In genomic region chr19:49817964-49818690, GRCh38 we compare ENCODE assay signal across 1 cellular context.
TF ChIP-seq lines count a peak whose summit lies in the region.

MED25 (plus strand) TSS chr19:49818289; CDS start chr19:49818342, 53 bp downstream.

TF ChIP-seq in K562, 482 proteins besides CTCF, POLR2A, EP300 and RAD21 (continued from another document and continues in another):
- TF ChIP-seq EP400 (IDR thresholded peaks at IDR 0.05) = peak; percentile 53; the same call in 1 of the 2 replicates
- TF ChIP-seq TAF7 (tag; IDR thresholded peaks at IDR 0.05) = no peak
- peak; percentile 81 to 88 for TF ChIP-seq MAZ (CRISPR knock-in tag; conservative IDR thresholded peaks at IDR 0.05 in 1 of 2, IDR thresholded peaks at IDR 0.05 in 1 of 2)
- TF ChIP-seq IRF1 (CRISPR knock-in tag; IDR thresholded peaks at IDR 0.05; ENCODE audit: borderline replicate concordance) = no peak
- TF ChIP-seq ZNF143 (CRISPR knock-in tag; IDR thresholded peaks at IDR 0.05) = peak; percentile 75
- TF ChIP-seq PATZ1 (CRISPR knock-in tag; IDR thresholded peaks at IDR 0.05; ENCODE audit: borderline replicate concordance) = no peak
- no peak for TF ChIP-seq MXD1 (CRISPR knock-in tag; IDR thresholded peaks at IDR 0.05; ENCODE audit: borderline replicate concordance, poor library complexity, severe bottlenecking)
- TF ChIP-seq XRCC3 (IDR thresholded peaks at IDR 0.05) = no peak
- no peak for TF ChIP-seq SFPQ (IDR thresholded peaks at IDR 0.05; ENCODE audit: low read depth, low read length)
- peak; percentile 78; the same call in 1 of the 2 replicates for TF ChIP-seq ZNF644 (tag; IDR thresholded peaks at IDR 0.05; ENCODE audit: low read depth)
- TF ChIP-seq ZKSCAN1 (IDR thresholded peaks at IDR 0.05; ENCODE audit: low read depth, low read length) = no peak
- TF ChIP-seq COPS2 (conservative IDR thresholded peaks at IDR 0.05) = no peak
- TF ChIP-seq KHSRP (IDR thresholded peaks at IDR 0.05) = no peak
- peak; percentile 68; the same call in 1 of the 2 replicates for TF ChIP-seq L3MBTL2 (IDR thresholded peaks at IDR 0.05)
- no peak for TF ChIP-seq NR2C2 (CRISPR knock-in tag; IDR thresholded peaks at IDR 0.05)
- peak; percentile 71 for TF ChIP-seq NR2C2 (tag; IDR thresholded peaks at IDR 0.05)
- TF ChIP-seq TCF7L2 (IDR thresholded peaks at IDR 0.05; ENCODE audit: low read depth, low read length) = no peak
- TF ChIP-seq CBFA2T3 (IDR thresholded peaks at IDR 0.05) = no peak
- TF ChIP-seq SUPT5H (IDR thresholded peaks at IDR 0.05) = peak; percentile 79
- no peak for TF ChIP-seq ZNF384 (IDR thresholded peaks at IDR 0.05; ENCODE audit: low read depth, low read length)
- TF ChIP-seq HDGF (IDR thresholded peaks at IDR 0.05) = no peak
- TF ChIP-seq SMAD3 (CRISPR knock-in tag; conservative IDR thresholded peaks at IDR 0.05) = peak; percentile 77; the same call in 1 of the 2 replicates
- TF ChIP-seq HDAC1 (IDR thresholded peaks at IDR 0.05) = peak in 1 of 2 experiments; percentile 26; a peak in 1 of 4 replicates
- no peak for TF ChIP-seq ZFP91 (CRISPR knock-in tag; IDR thresholded peaks at IDR 0.05)
- TF ChIP-seq FOXP4 (CRISPR knock-in tag; IDR thresholded peaks at IDR 0.05; ENCODE audit: borderline replicate concordance) = peak; percentile 38; the same call in 1 of the 2 replicates
- no peak for TF ChIP-seq ZNF778 (CRISPR knock-in tag; IDR thresholded peaks at IDR 0.05)
- TF ChIP-seq ZNF175 (CRISPR knock-in tag; IDR thresholded peaks at IDR 0.05; ENCODE audit: low read depth) = no peak
- TF ChIP-seq SP1 (CRISPR knock-in tag; IDR thresholded peaks at IDR 0.05) = peak; percentile 76
- peak; percentile 1 for TF ChIP-seq NEUROD1 (IDR thresholded peaks at IDR 0.05; ENCODE audit: borderline replicate concordance, low read depth, low read length, partially characterized antibody)
- peak; percentile 59 for TF ChIP-seq HMGN3 (IDR thresholded peaks at IDR 0.05; ENCODE audit: borderline replicate concordance, extremely low read depth, insufficient read length, low read depth, low read length)
- TF ChIP-seq CGGBP1 (CRISPR knock-in tag; IDR thresholded peaks at IDR 0.05) = 0 out of 2 replicates have a peak, but pooled peaks have one; percentile 32
- peak; percentile 84; the same call in 1 of the 2 replicates for TF ChIP-seq PHF8 (IDR thresholded peaks at IDR 0.05; ENCODE audit: borderline replicate concordance, low read length)
- peak; percentile 33; the same call in 1 of the 2 replicates for TF ChIP-seq MYBL2 (IDR thresholded peaks at IDR 0.05; ENCODE audit: low read depth)
- no peak for TF ChIP-seq MYBL2 (CRISPR knock-in tag; IDR thresholded peaks at IDR 0.05; ENCODE audit: borderline replicate concordance)
- peak; percentile 75 for TF ChIP-seq POLR2B (IDR thresholded peaks at IDR 0.05; ENCODE audit: low read depth, partially characterized antibody)
- 0 out of 2 replicates have a peak, but pooled peaks have one; percentile 6 for TF ChIP-seq SMARCA4 (IDR thresholded peaks at IDR 0.05)
- no peak for TF ChIP-seq NCOA6 (IDR thresholded peaks at IDR 0.05)
- no peak for TF ChIP-seq KLF16 (IDR thresholded peaks at IDR 0.05)
- TF ChIP-seq ELF4 (CRISPR knock-in tag; IDR thresholded peaks at IDR 0.05) = no peak
- TF ChIP-seq MNT (conservative IDR thresholded peaks at IDR 0.05) = peak; percentile 58
- TF ChIP-seq TFAP4 (CRISPR knock-in tag; IDR thresholded peaks at IDR 0.05; ENCODE audit: borderline replicate concordance) = peak; percentile 52
- peak in 1 of 2 experiments; percentile 96 for TF ChIP-seq NCOA2 (IDR thresholded peaks at IDR 0.05; ENCODE audit: partially characterized antibody in 2 of 2)
- TF ChIP-seq SIN3B (IDR thresholded peaks at IDR 0.05; ENCODE audit: low read depth) = peak; percentile 81
- TF ChIP-seq POLR3G (IDR thresholded peaks at IDR 0.05; ENCODE audit: extremely low read depth, insufficient read length, insufficient replicate concordance) = no peak
- no peak for TF ChIP-seq MLLT1 (IDR thresholded peaks at IDR 0.05)
- TF ChIP-seq ZNF830 (CRISPR knock-in tag; IDR thresholded peaks at IDR 0.05) = no peak
- no peak for TF ChIP-seq SETDB1 (IDR thresholded peaks at IDR 0.05; ENCODE audit: low read length)
- TF ChIP-seq PHB (CRISPR knock-in tag; IDR thresholded peaks at IDR 0.05) = no peak
- peak; percentile 98 to 100 (median 100) for TF ChIP-seq YY1 (IDR thresholded peaks at IDR 0.05; ENCODE audit: borderline replicate concordance in 1 of 3, control insufficient read depth in 1 of 3, extremely low read depth in 1 of 3, insufficient read depth in 3 of 3, insufficient read length in 1 of 3, insufficient replicate concordance in 2 of 3, low read depth in 1 of 3, low read length in 2 of 3)
- TF ChIP-seq SAFB (IDR thresholded peaks at IDR 0.05; ENCODE audit: borderline replicate concordance, low read depth, low read length) = no peak
- no peak for TF ChIP-seq ZNF212 (CRISPR knock-in tag; IDR thresholded peaks at IDR 0.05)
- no peak for TF ChIP-seq XRCC5 (IDR thresholded peaks at IDR 0.05; ENCODE audit: low read depth, low read length)
- peak; percentile 97 for TF ChIP-seq ZBTB1 (CRISPR knock-in tag; IDR thresholded peaks at IDR 0.05; ENCODE audit: borderline replicate concordance, low read depth)
- peak; percentile 97 for TF ChIP-seq MBD2 (IDR thresholded peaks at IDR 0.05; ENCODE audit: borderline replicate concordance, low read depth)
- TF ChIP-seq ZNF76 (CRISPR knock-in tag; IDR thresholded peaks at IDR 0.05; ENCODE audit: borderline replicate concordance) = peak; percentile 78; the same call in 1 of the 2 replicates
- peak; percentile 97 for TF ChIP-seq NCOR1 (IDR thresholded peaks at IDR 0.05)
- no peak for TF ChIP-seq ZNF277 (CRISPR knock-in tag; IDR thresholded peaks at IDR 0.05; ENCODE audit: borderline replicate concordance)
- TF ChIP-seq TEAD1 (CRISPR knock-in tag; IDR thresholded peaks at IDR 0.05) = peak; percentile 49 to 68; a peak in 3 of 4 replicates
- TF ChIP-seq SMAD4 (CRISPR knock-in tag; conservative IDR thresholded peaks at IDR 0.05) = 0 out of 2 replicates have a peak, but pooled peaks have one; percentile 65
